9 cellular contexts compared by ENCODE assay signal in genomic region chr17:57739402-57740224, GRCh38. TPM values are rescaled to one million over a fixed set of nuclear protein-coding genes. Genes with fewer than 3 reads are reported as not detected.
DNase-seq lines count a peak whose midpoint lies in the region; ATAC-seq, FAIRE-seq and TF ChIP-seq lines count a peak whose summit lies in the region.
"Had no signal": no experiment of that assay in that cellular context is flagged by ENCODE, and none has a peak within 500 bp of the region (broad histone marks: within the 10 kb centered on the region; RNA-seq: fewer than 3 reads in every experiment).

No MANE protein-coding gene starts in this region.

- H2AFZ ChIP-seq in endothelial cell of umbilical vein (ENCODE audit: low read depth, low read length) (no peak overlapping the region), smooth muscle cell (ENCODE audit: low read depth) (no peak overlapping the region)

- no peaks in the 10 kb centered on the region for H4K20me1 ChIP-seq in endothelial cell of umbilical vein (replicated peaks; ENCODE audit: control insufficient read depth, extremely low read depth, insufficient read depth, low read length)
- no peaks in the 10 kb centered on the region for H4K20me1 ChIP-seq in smooth muscle cell (ENCODE audit: low read depth)

- intact Hi-C loops in endothelial cell of umbilical vein (cut with micrococcal nuclease): no loop called here

- no peak overlapping the region for H3K27ac ChIP-seq in endothelial cell of umbilical vein (ENCODE audit: insufficient read depth, low read depth, low read length)
- H3K27ac ChIP-seq in smooth muscle cell (ENCODE audit: low read depth): no peak overlapping the region

- no TSS peak for BruUV-seq in endothelial cell of umbilical vein (replicated peaks; lab: Mats Ljungman, UMichigan)

- peak; percentile 82 for DNase-seq in D341Med (ENCODE audit: low spot score)
- peak; percentile 57 for DNase-seq in H4 (ENCODE audit: low spot score)
- peak; percentile 96 for DNase-seq in NCI-H82 treated with DMSO at 0.1 percent for 48 hours (lab: John Stamatoyannopoulos, UW; ENCODE audit: unreplicated experiment)
- no peak for DNase-seq in endothelial cell of umbilical vein (ENCODE audit: low read depth, low spot score)
- no peak for DNase-seq in smooth muscle cell (lab: John Stamatoyannopoulos, UW; ENCODE audit: unreplicated experiment)
- DNase-seq in mesenteric fat pad (ENCODE audit: low spot score): no peak
- no peak for DNase-seq in NCI-H128 (lab: John Stamatoyannopoulos, UW; ENCODE audit: unreplicated experiment)

- CTCF ChIA-PET in endothelial cell of umbilical vein (lab: Charles Lee): interaction anchor here (0.6 to 4.1 kb wide), 8 partner anchors 8 to 611 kb away, joined by 3 to 27 read pairs (median 4); no protein-coding TSS in a partner anchor

- no peaks in the 10 kb centered on the region for H3K9me1 ChIP-seq in endothelial cell of umbilical vein (replicated peaks; ENCODE audit: control insufficient read depth, extremely low read depth, insufficient read depth, low read length)

- FAIRE-seq in endothelial cell of umbilical vein (lab: Jason Lieb, UNC): no peak

- H3F3A ChIP-seq in smooth muscle cell (ENCODE audit: low read depth): no peaks in the 10 kb centered on the region

- WGBS in smooth muscle cell (ENCODE audit: low lambda C conversion rate): 65% methylated on average over 1 of the region's 1 CpG

- no peak for ATAC-seq in GM19395 (IDR thresholded peaks at IDR 0.05; ENCODE audit: unreplicated experiment)

- no peak overlapping the region for H3K9ac ChIP-seq in endothelial cell of umbilical vein (replicated peaks; ENCODE audit: extremely low read depth, insufficient read depth, low read length)
- no peak overlapping the region for H3K9ac ChIP-seq in smooth muscle cell (ENCODE audit: low read depth)

- H3K36me3 ChIP-seq in endothelial cell of umbilical vein (ENCODE audit: control insufficient read depth in 2 of 2, extremely low read depth in 1 of 2, insufficient read depth in 2 of 2, low read length in 2 of 2): no peaks in the 10 kb centered on the region
- H3K36me3 ChIP-seq in smooth muscle cell (ENCODE audit: low read depth): no peaks in the 10 kb centered on the region

- H3K4me3 ChIP-seq in endothelial cell of umbilical vein (replicated peaks in 1 of 3; ENCODE audit: insufficient read depth in 1 of 3, low read depth in 1 of 3, low read length in 3 of 3): no peak overlapping the region
- no peak overlapping the region for H3K4me3 ChIP-seq in smooth muscle cell

- H3K9me3 ChIP-seq in endothelial cell of umbilical vein (replicated peaks; ENCODE audit: control insufficient read depth, insufficient read depth, low read length) (no peaks in the 10 kb centered on the region), smooth muscle cell (replicated peaks; ENCODE audit: low read depth) (no peaks in the 10 kb centered on the region)

- peaks cover 9 to 10% of the 10 kb centered on the region in 2 experiments for H3K27me3 ChIP-seq in endothelial cell of umbilical vein (ENCODE audit: control insufficient read depth in 2 of 2, insufficient read depth in 2 of 2, low read length in 2 of 2)
- no peaks in the 10 kb centered on the region for H3K27me3 ChIP-seq in smooth muscle cell (ENCODE audit: low read depth)

- no peaks in the 10 kb centered on the region for H3K79me2 ChIP-seq in endothelial cell of umbilical vein (ENCODE audit: control insufficient read depth, insufficient read depth, low read length)
- no peaks in the 10 kb centered on the region for H3K79me2 ChIP-seq in smooth muscle cell (ENCODE audit: low read depth)

- dilution Hi-C loops in endothelial cell of umbilical vein (cut with MboI; ENCODE audit: extremely low pct_ligation_motif_present, low sequenced_read_pairs): no loop called here

- POLR2A ChIA-PET in endothelial cell of umbilical vein (lab: Charles Lee): no interaction called here

- TF ChIP-seq POLR2A in endothelial cell of umbilical vein (IDR thresholded peaks at IDR 0.05; ENCODE audit: low read depth, low read length): no peak

- H3K4me1 ChIP-seq in endothelial cell of umbilical vein (ENCODE audit: control insufficient read depth, extremely low read depth, insufficient read depth, low read length): no peaks in the 10 kb centered on the region
- no peaks in the 10 kb centered on the region for H3K4me1 ChIP-seq in smooth muscle cell (ENCODE audit: low read depth)

- TF ChIP-seq CTCF in endothelial cell of umbilical vein (IDR thresholded peaks at IDR 0.05; ENCODE audit: extremely low read depth in 1 of 2, insufficient read depth in 1 of 2, low read depth in 1 of 2, low read length in 2 of 2): peak; percentile 5 to 8
- TF ChIP-seq CTCF in smooth muscle cell (IDR thresholded peaks at IDR 0.05; ENCODE audit: borderline replicate concordance, insufficient read depth, poor library complexity, severe bottlenecking): peak; percentile 49

- no peak overlapping the region for H3K4me2 ChIP-seq in endothelial cell of umbilical vein (ENCODE audit: insufficient read depth, low read length)
- no peak overlapping the region for H3K4me2 ChIP-seq in smooth muscle cell

TF ChIP-seq in endothelial cell of umbilical vein, 7 proteins besides CTCF, POLR2A, EP300 and RAD21:
- TF ChIP-seq EZH2 (IDR thresholded peaks at IDR 0.05; ENCODE audit: borderline replicate concordance, low read depth, low read length, severe bottlenecking) (no peak), FOS (IDR thresholded peaks at IDR 0.05; ENCODE audit: borderline replicate concordance, insufficient read depth, low read length) (no peak), POLR2AphosphoS5 (IDR thresholded peaks at IDR 0.05; ENCODE audit: insufficient read depth, low read depth, low read length) (no peak), JUN (IDR thresholded peaks at IDR 0.05; ENCODE audit: borderline replicate concordance, insufficient read depth, insufficient read length, low read depth) (no peak), MAX (IDR thresholded peaks at IDR 0.05; ENCODE audit: insufficient read depth, insufficient read length) (no peak), MYC (IDR thresholded peaks at IDR 0.05; ENCODE audit: low read depth, low read length) (no peak), GATA2 (IDR thresholded peaks at IDR 0.05; ENCODE audit: insufficient read depth, insufficient read length, low read depth, low read length) (no peak)

RNA-seq across cellular contexts. Expression of gene CCDC182, which starts 5.5 kb away (rescaled TPM):
- not detected in 2 replicates for total RNA-seq in H4 (2014; rRNA removed; shearing (Covaris generic))
- total RNA-seq in endothelial cell of umbilical vein (not detected in 2 replicates), smooth muscle cell (not detected in 2 replicates), mesenteric fat pad (not detected)
- polyA plus RNA-seq in endothelial cell of umbilical vein (not detected in 2 replicates), smooth muscle cell (not detected in 2 replicates)
- not detected in 2 replicates for polyA plus RNA-seq in endothelial cell of umbilical vein (2011; cell fraction: cytosol; rRNA removed)
- polyA plus RNA-seq in endothelial cell of umbilical vein (2011; cell fraction: nucleus; rRNA removed): not detected in 2 replicates
- not detected in 2 replicates for polyA plus RNA-seq in endothelial cell of umbilical vein (2012)
- not detected in 2 replicates for polyA minus RNA-seq in endothelial cell of umbilical vein
- not detected for polyA minus RNA-seq in endothelial cell of umbilical vein (2011; cell fraction: cytosol; rRNA and poly(A)+ RNA removed)
- not detected in 2 replicates for polyA minus RNA-seq in endothelial cell of umbilical vein (2011; cell fraction: nucleus; rRNA and poly(A)+ RNA removed)
- polyA plus RNA-seq: IgD-negative memory B cell had no signal

Comparison
In these comparisons a context has a peak if more than half of its experiments do, and no peak if none do; other contexts are left out.
1. DNase-seq: peak in D341Med (single experiment), H4 (single experiment) and NCI-H82 treated with DMSO at 0.1 percent for 48 hours (single experiment); none in endothelial cell of umbilical vein (single experiment), smooth muscle cell (single experiment), mesenteric fat pad (single experiment) and NCI-H128 (single experiment).